1 cellular context compared by ENCODE assay signal in genomic region chr1:162725301-162725834, GRCh38.
TF ChIP-seq lines count a peak whose summit lies in the region.

No MANE protein-coding gene starts in this region.

TF ChIP-seq in H1, 55 proteins besides CTCF, POLR2A, EP300 and RAD21 (continued from another document):
- TF ChIP-seq EGR1 (IDR thresholded peaks at IDR 0.05; ENCODE audit: borderline replicate concordance, low read depth, low read length): no peak
